Comparison of ENCODE assay signal across 28 cellular contexts in the genomic region with DNA sequence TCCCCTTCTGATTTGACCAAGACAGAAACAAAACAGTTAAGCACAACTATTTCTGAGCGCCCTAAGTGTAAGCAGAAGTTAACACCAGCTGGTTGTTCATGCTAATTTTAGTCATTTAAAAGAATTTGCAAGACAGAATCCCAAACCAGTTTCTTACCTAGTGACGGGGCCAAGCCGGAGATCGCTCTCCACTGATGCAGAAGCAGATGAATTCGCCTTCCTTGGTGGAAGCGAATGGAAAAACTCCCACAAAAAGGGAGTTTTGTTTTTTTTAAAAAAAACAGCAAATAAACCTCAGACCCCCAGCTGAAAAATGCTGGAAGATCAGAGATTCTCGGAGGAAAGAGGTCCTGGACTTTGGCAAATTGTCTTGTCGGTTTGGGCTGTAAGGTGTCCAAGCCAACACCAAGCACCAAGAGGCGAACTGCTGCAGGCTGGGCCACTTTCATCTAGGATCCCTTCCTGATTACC.
DNase-seq lines count a peak whose midpoint lies in the region; ATAC-seq and TF ChIP-seq lines count a peak whose summit lies in the region.
"Had no signal": no experiment of that assay in that cellular context is flagged by ENCODE, and none has a peak within 500 bp of the region (broad histone marks: within the 10 kb centered on the region; RNA-seq: fewer than 3 reads in every experiment).

No MANE protein-coding gene starts in this region.

- in situ Hi-C loops in GM18951 (cut with MboI; ENCODE audit: low sequenced_read_pairs, unreplicated experiment), result no loop called here

- TF ChIP-seq POLR2A in GM18951 (IDR thresholded peaks at IDR 0.05; ENCODE audit: extremely low read depth, insufficient read depth, insufficient read length), result peak; percentile 27

- H3K27ac ChIP-seq in HUES48 (ENCODE audit: low read depth, low read length) (peak overlapping the region; percentile 95), MM.1S (ENCODE audit: low read length) (no peak overlapping the region)
- H3K27ac ChIP-seq: body of pancreas, colonic mucosa, pancreas, PC-9, SJCRH30, stomach, VCaP had no signal

- H3K4me3 ChIP-seq in HUES48 (ENCODE audit: low read depth, low read length), result peak overlapping the region; percentile 29
- H3K4me3 ChIP-seq in MM.1S (ENCODE audit: low read length), result no peak overlapping the region
- H3K4me3 ChIP-seq: body of pancreas, colonic mucosa, pancreas, PC-9, SJCRH30, stomach had no signal

- H3K36me3 ChIP-seq in HUES48 (ENCODE audit: control insufficient read depth, insufficient read depth, low read length), result no peaks in the 10 kb centered on the region
- no peaks in the 10 kb centered on the region for H3K36me3 ChIP-seq in MM.1S (replicated peaks; ENCODE audit: insufficient read depth, low read length)
- H3K36me3 ChIP-seq: colonic mucosa, pancreas, SJCRH30 had no signal

- H3K4me1 ChIP-seq in HUES48 (ENCODE audit: control insufficient read depth, insufficient read depth, low read length) (peaks cover 12% of the 10 kb centered on the region), MM.1S (ENCODE audit: low read length) (peaks cover 6% of the 10 kb centered on the region; the same call in 1 of the 2 replicates)
- H3K4me1 ChIP-seq: body of pancreas, colonic mucosa, pancreas, SJCRH30, stomach had no signal

- H3K27me3 ChIP-seq in HUES48 (ENCODE audit: control insufficient read depth, insufficient read depth, low read length) (no peaks in the 10 kb centered on the region), MM.1S (replicated peaks; ENCODE audit: insufficient read depth, low read length) (no peaks in the 10 kb centered on the region)
- H3K27me3 ChIP-seq: body of pancreas, colonic mucosa, pancreas, SJCRH30, stomach had no signal

- H3F3A ChIP-seq in MM.1S (ENCODE audit: insufficient read depth, low read length), result no peaks in the 10 kb centered on the region

- H3K9me2 ChIP-seq in MM.1S (replicated peaks; ENCODE audit: insufficient read depth, low read length), result no peaks in the 10 kb centered on the region

- H3K4me2 ChIP-seq in MM.1S (ENCODE audit: low read depth, low read length), result no peak overlapping the region
- H3K4me2 ChIP-seq: PC-9 had no signal

- no peaks in the 10 kb centered on the region for H4K20me1 ChIP-seq in MM.1S (ENCODE audit: insufficient read depth, low read length)

- no peaks in the 10 kb centered on the region for H3K79me2 ChIP-seq in MM.1S (ENCODE audit: low read length)

- H3K9me3 ChIP-seq in HUES48 (ENCODE audit: control insufficient read depth, insufficient read depth, low read length) (no peaks in the 10 kb centered on the region), MM.1S (replicated peaks; ENCODE audit: insufficient read depth, low read length) (no peaks in the 10 kb centered on the region)
- H3K9me3 ChIP-seq: body of pancreas, colonic mucosa, pancreas, SJCRH30, stomach had no signal

- no peak overlapping the region for H2AFZ ChIP-seq in MM.1S (ENCODE audit: low read length)
- H2AFZ ChIP-seq: PC-9 had no signal

- no peak for TF ChIP-seq CTCF in MM.1S (IDR thresholded peaks at IDR 0.05; ENCODE audit: low read length)

- DNase-seq in cerebellar cortex (ENCODE audit: low spot score) (peak; percentile 14), pons (ENCODE audit: low spot score) (peak; percentile 60), NCI-H510A treated with DMSO at 0.1 percent for 48 hours (lab: John Stamatoyannopoulos, UW) (no peak), NCI-H1092 treated with DMSO at 0.1 percent for 48 hours (lab: John Stamatoyannopoulos, UW) (no peak), MM.1S (no peak)
- DNase-seq: activated CD8-positive, alpha-beta memory T cell treated with anti-CD3 and anti-CD28 coated beads for 24 hours; body of pancreas; colonic mucosa; GF-D8; head of caudate nucleus; kidney; mammary epithelial cell; natural killer cell; NCI-H1436 treated with DMSO at 0.1 percent for 48 hours; NCI-H2171; NCI-H69; pancreas; PC-9; SJCRH30; stimulated activated CD4-positive, alpha-beta T cell treated with anti-CD3 and anti-CD28 coated beads, Interleukin-1b, Interleukin-23, amount 100 ng/mL, for 48 hours; stomach; T-helper 17 cell; trophoblast cell had no signal

- peak overlapping the region; percentile 45; the same call in 1 of the 2 replicates for H3K9ac ChIP-seq in HUES48 (ENCODE audit: low read depth, low read length)
- no peak overlapping the region for H3K9ac ChIP-seq in MM.1S (ENCODE audit: low read length)

- no peak for ATAC-seq in GM21367 (IDR thresholded peaks at IDR 0.05; ENCODE audit: unreplicated experiment)
- ATAC-seq: body of pancreas, HepG2, natural killer cell, pancreas, T-helper 17 cell had no signal

Comparison
In these comparisons a context has a peak if more than half of its experiments do, and no peak if none do; other contexts are left out.
1. DNase-seq: peak in cerebellar cortex (single experiment) and pons (single experiment); none in NCI-H510A treated with DMSO at 0.1 percent for 48 hours (single experiment), NCI-H1092 treated with DMSO at 0.1 percent for 48 hours (single experiment) and MM.1S (single experiment).